11 cellular contexts compared by ENCODE assay signal in the genomic region with DNA sequence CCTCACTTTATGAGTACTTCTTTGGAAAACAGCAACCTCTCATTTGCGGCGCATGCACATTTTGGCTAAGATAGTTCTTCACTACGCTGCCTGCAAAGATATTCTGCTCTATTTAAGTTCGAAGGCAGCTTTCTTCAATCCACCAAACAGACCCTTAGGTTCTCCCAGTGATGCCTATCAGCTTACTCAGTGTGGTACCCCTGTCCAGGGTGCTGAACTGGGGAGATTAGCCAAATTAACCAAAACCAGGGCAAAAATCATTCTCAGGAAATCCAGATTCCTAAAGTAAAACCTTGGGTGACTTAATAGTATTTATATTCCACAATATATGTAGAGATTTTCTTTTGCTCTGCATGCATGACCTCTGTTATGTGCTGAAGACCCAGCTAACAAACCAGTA.
A peak's percentile ranks its signal among the peaks of the same experiment; 100 is the strongest.
DNase-seq lines count a peak whose midpoint lies in the region; ATAC-seq and TF ChIP-seq lines count a peak whose summit lies in the region.
"Had no signal": no experiment of that assay in that cellular context is flagged by ENCODE, and none has a peak within 500 bp of the region (broad histone marks: within the 10 kb centered on the region; RNA-seq: fewer than 3 reads in every experiment).

No MANE protein-coding gene starts in this region.

- TF ChIP-seq CTCF in IMR-90 (conservative IDR thresholded peaks at IDR 0.05; ENCODE audit: low read depth, low read length) = no peak
- TF ChIP-seq CTCF in astrocyte of the cerebellum (IDR thresholded peaks at IDR 0.05; ENCODE audit: low read depth, low read length, missing control alignments) = no peak
- no peak for TF ChIP-seq CTCF in upper lobe of right lung (IDR thresholded peaks at IDR 0.05)

- no peaks in the 10 kb centered on the region for H3K27me3 ChIP-seq in IMR-90 (ENCODE audit: control insufficient read depth, insufficient read depth, low read length)
- no peaks in the 10 kb centered on the region for H3K27me3 ChIP-seq in mesenchymal stem cell (ENCODE audit: control insufficient read depth in 1 of 2, insufficient read depth in 1 of 2, low read length in 2 of 2)
- H3K27me3 ChIP-seq in upper lobe of right lung = no peaks in the 10 kb centered on the region

- H3K4ac ChIP-seq in IMR-90 (ENCODE audit: low read depth, low read length) (no peak overlapping the region), mesenchymal stem cell (ENCODE audit: low read depth in 1 of 2, low read length in 2 of 2) (no peak overlapping the region)

- TF ChIP-seq RAD21 in IMR-90 (IDR thresholded peaks at IDR 0.05; ENCODE audit: low read length) = no peak

- dilution Hi-C loops in IMR-90 (cut with HindIII; ENCODE audit: low sequenced_read_pairs, unreplicated experiment) = no loop called here

- H4K8ac ChIP-seq in IMR-90 (ENCODE audit: low read depth in 2 of 2, low read length in 2 of 2) = no peak overlapping the region
- H4K8ac ChIP-seq in mesenchymal stem cell (ENCODE audit: low read length) = no peak overlapping the region

- H2AK5ac ChIP-seq in IMR-90 (ENCODE audit: low read depth, low read length) (no peak overlapping the region), mesenchymal stem cell (ENCODE audit: low read length, severe bottlenecking) (no peak overlapping the region)

- H3K9me1 ChIP-seq in IMR-90 (ENCODE audit: insufficient read depth, low read length) = no peaks in the 10 kb centered on the region

- no peak overlapping the region for H2BK12ac ChIP-seq in mesenchymal stem cell (ENCODE audit: low read length in 2 of 2)

- POLR2A ChIA-PET in IMR-90 (lab: Charles Lee; ENCODE audit: unreplicated experiment) = no interaction called here

- no peak overlapping the region for H2BK15ac ChIP-seq in IMR-90 (ENCODE audit: low read depth, low read length)
- no peak overlapping the region for H2BK15ac ChIP-seq in mesenchymal stem cell (ENCODE audit: low read depth, poor library complexity, severe bottlenecking)

- H3K18ac ChIP-seq in IMR-90 (ENCODE audit: low read depth, low read length) (no peak overlapping the region), mesenchymal stem cell (ENCODE audit: low read depth in 1 of 2, low read length in 2 of 2) (no peak overlapping the region)

- H3K4me3 ChIP-seq in IMR-90 (ENCODE audit: insufficient read depth, low read depth, low read length) (no peak overlapping the region), astrocyte of the cerebellum (ENCODE audit: low read depth, low read length) (no peak overlapping the region), mesenchymal stem cell (ENCODE audit: insufficient read depth in 1 of 2, low read depth in 1 of 2, low read length in 2 of 2) (no peak overlapping the region), upper lobe of right lung (no peak overlapping the region)

- H2BK5ac ChIP-seq in IMR-90 (ENCODE audit: low read depth, low read length, poor library complexity, severe bottlenecking) = no peak overlapping the region
- H2BK5ac ChIP-seq in mesenchymal stem cell (ENCODE audit: low read depth, low read length, poor library complexity, severe bottlenecking) = no peak overlapping the region

- no peak overlapping the region for H3K23ac ChIP-seq in IMR-90 (ENCODE audit: low read depth, low read length)
- no peak overlapping the region for H3K23ac ChIP-seq in mesenchymal stem cell (ENCODE audit: low read length in 2 of 2)

- H3K9ac ChIP-seq in IMR-90 (ENCODE audit: low read depth, low read length) (no peak overlapping the region), mesenchymal stem cell (ENCODE audit: low read length) (no peak overlapping the region)

- H3K4me2 ChIP-seq in IMR-90 (ENCODE audit: low read depth, low read length) (no peak overlapping the region), mesenchymal stem cell (ENCODE audit: low read length, poor library complexity, severe bottlenecking) (no peak overlapping the region)

- H2BK20ac ChIP-seq in IMR-90 (ENCODE audit: low read depth, low read length) = no peak overlapping the region

- peak; percentile 51 for DNase-seq in DMS53 treated with DMSO at 0.1 percent for 48 hours (lab: John Stamatoyannopoulos, UW; ENCODE audit: unreplicated experiment)
- peak; percentile 7 for DNase-seq in IMR-90
- peak; percentile 28 for DNase-seq in astrocyte of the cerebellum (ENCODE audit: low read depth)
- peak; percentile 29 for DNase-seq in mesenchymal stem cell
- DNase-seq in NK-92 treated with Interleukin-12 subunit alpha and Interleukin-12 subunit beta, amount 100 ng/mL, for 24 hours (lab: John Stamatoyannopoulos, UW) = no peak
- DNase-seq in upper lobe of right lung = no peak
- DNase-seq in C1 segment of cervical spinal cord (lab: John Stamatoyannopoulos, UW) = no peak
- DNase-seq: activated naive CD8-positive, alpha-beta T cell treated with anti-CD3 and anti-CD28 coated beads for 36 hours; stimulated activated CD4-positive, alpha-beta T cell treated with anti-CD3 and anti-CD28 coated beads, Interleukin-4, amount 100 ng/mL, for 24 hours had no signal

- H4K91ac ChIP-seq in IMR-90 (ENCODE audit: insufficient read depth, low read depth, low read length) (no peak overlapping the region), mesenchymal stem cell (ENCODE audit: low read length) (no peak overlapping the region)

- BruUV-seq in IMR-90 (replicated peaks; lab: Mats Ljungman, UMichigan) = no TSS peak

- no peak for TF ChIP-seq POLR2A in IMR-90 (IDR thresholded peaks at IDR 0.05; ENCODE audit: low read depth, low read length)

- WGBS in IMR-90 (ENCODE audit: extremely low coverage in 2 of 2, insufficient read length in 1 of 2), 2 experiments = no CpG with 5 or more reads among the region's 4 CpGs
- WGBS in mesenchymal stem cell = 72% methylated on average over 4 of the region's 4 CpGs

- H4K20me1 ChIP-seq in IMR-90 (ENCODE audit: insufficient read depth, low read length) = no peaks in the 10 kb centered on the region

- no peak overlapping the region for H3K14ac ChIP-seq in IMR-90 (replicated peaks; ENCODE audit: low read depth, low read length)
- no peak overlapping the region for H3K14ac ChIP-seq in mesenchymal stem cell (ENCODE audit: low read length in 2 of 2)

- H3K4me1 ChIP-seq in IMR-90 (ENCODE audit: control insufficient read depth, insufficient read depth, low read length) (no peaks in the 10 kb centered on the region), mesenchymal stem cell (ENCODE audit: control insufficient read depth, insufficient read depth, low read depth, low read length) (no peaks in the 10 kb centered on the region), upper lobe of right lung (no peaks in the 10 kb centered on the region)

- intact Hi-C loops in IMR-90 (cut with micrococcal nuclease) (no loop called here), upper lobe of right lung (cut with DNase I) (no loop called here)

- CTCF ChIA-PET in IMR-90 (lab: Yijun Ruan, JAX) = no interaction called here

- H3K9me3 ChIP-seq in IMR-90 (ENCODE audit: control insufficient read depth, insufficient read depth, low read length) (peaks cover 5% of the 10 kb centered on the region), mesenchymal stem cell (ENCODE audit: control insufficient read depth, low read length) (no peaks in the 10 kb centered on the region), upper lobe of right lung (no peaks in the 10 kb centered on the region)

- no peak overlapping the region for H2AK9ac ChIP-seq in IMR-90 (replicated peaks; ENCODE audit: low read depth, low read length, poor library complexity)

- H4K5ac ChIP-seq in IMR-90 (ENCODE audit: low read depth, low read length) = no peak overlapping the region

- no peak overlapping the region for H3K27ac ChIP-seq in IMR-90 (ENCODE audit: insufficient read depth, low read length)
- H3K27ac ChIP-seq in mesenchymal stem cell (ENCODE audit: low read length, poor library complexity, severe bottlenecking) = no peak overlapping the region
- no peak overlapping the region for H3K27ac ChIP-seq in upper lobe of right lung

- H2BK120ac ChIP-seq in IMR-90 (ENCODE audit: low read depth, low read length) (no peak overlapping the region), mesenchymal stem cell (ENCODE audit: low read depth, low read length) (no peak overlapping the region)

- H3K36me3 ChIP-seq in IMR-90 (ENCODE audit: control insufficient read depth, insufficient read depth, low read length) (no peaks in the 10 kb centered on the region), mesenchymal stem cell (ENCODE audit: control insufficient read depth in 1 of 2, insufficient read depth in 2 of 2, low read depth in 1 of 2, low read length in 2 of 2) (no peaks in the 10 kb centered on the region), upper lobe of right lung (no peaks in the 10 kb centered on the region)

- ATAC-seq in IMR-90 (ENCODE audit: low read depth) = no peak
- no peak for ATAC-seq in HG03045 (IDR thresholded peaks at IDR 0.05; ENCODE audit: unreplicated experiment)
- ATAC-seq in upper lobe of right lung = no peak
- ATAC-seq: esophagus mucosa had no signal

- no peaks in the 10 kb centered on the region for H3K79me1 ChIP-seq in IMR-90 (ENCODE audit: low read depth in 1 of 2, low read length in 2 of 2)
- H3K79me1 ChIP-seq in mesenchymal stem cell (replicated peaks; ENCODE audit: low read length, poor library complexity, severe bottlenecking) = no peaks in the 10 kb centered on the region

- no peak overlapping the region for H2AFZ ChIP-seq in IMR-90 (replicated peaks; ENCODE audit: low read length, poor library complexity)
- no peak overlapping the region for H2AFZ ChIP-seq in mesenchymal stem cell (ENCODE audit: low read depth, low read length)

- no peak overlapping the region for H3K56ac ChIP-seq in IMR-90 (ENCODE audit: extremely low read depth, insufficient read depth, low read length)

- in situ Hi-C loops in IMR-90 (cut with MboI; ENCODE audit: low sequenced_read_pairs) = no loop called here
- in situ Hi-C loops in astrocyte of the cerebellum (cut with HindIII; ENCODE audit: low sequenced_read_pairs) = no loop called here

TF ChIP-seq in IMR-90, 13 proteins besides CTCF, POLR2A, EP300 and RAD21:
- TF ChIP-seq MXI1 (IDR thresholded peaks at IDR 0.05; ENCODE audit: borderline replicate concordance, low read depth, low read length) (no peak), FOS (IDR thresholded peaks at IDR 0.05; ENCODE audit: low read depth, low read length) (no peak), RFX5 (IDR thresholded peaks at IDR 0.05; ENCODE audit: low read depth, low read length) (no peak)
TF ChIP-seq in IMR-90: peak in this region for 0.

Comparison
In these comparisons a context has a peak if more than half of its experiments do, and no peak if none do; other contexts are left out.
1. DNase-seq: peak in DMS53 treated with DMSO at 0.1 percent for 48 hours (single experiment), IMR-90 (single experiment), astrocyte of the cerebellum (single experiment) and mesenchymal stem cell (single experiment); none in NK-92 treated with Interleukin-12 subunit alpha and Interleukin-12 subunit beta, amount 100 ng/mL, for 24 hours (single experiment), upper lobe of right lung (single experiment) and C1 segment of cervical spinal cord (0 of 14).